In the genomic region with DNA sequence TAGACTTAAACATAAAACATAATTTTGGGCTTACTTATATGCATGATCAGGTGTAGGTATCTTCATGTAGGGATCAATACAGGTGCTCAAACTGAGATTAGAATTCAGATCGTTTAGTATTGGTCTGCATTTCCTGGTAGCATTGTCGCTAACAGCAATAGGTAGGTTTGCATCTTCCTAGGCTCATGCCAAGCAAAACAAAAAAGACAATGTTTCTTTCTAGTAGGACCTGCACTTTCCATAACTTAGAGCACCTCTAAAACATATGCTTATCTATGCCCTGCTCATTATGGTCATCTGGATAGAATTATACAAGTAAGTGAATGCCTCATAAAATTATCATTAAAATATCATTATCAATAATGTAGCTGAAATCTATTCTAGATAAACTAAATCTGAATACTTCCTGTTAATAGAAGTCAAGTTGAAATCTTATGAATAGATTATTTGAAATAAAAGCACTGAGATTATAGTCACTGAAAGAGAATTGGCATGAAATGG, we compare ENCODE assay signal across 23 cellular contexts. TPM values are rescaled to one million over a fixed set of nuclear protein-coding genes. Genes with fewer than 3 reads are reported as not detected.
DNase-seq lines count a peak whose midpoint lies in the region; ATAC-seq, FAIRE-seq and TF ChIP-seq lines count a peak whose summit lies in the region.
"Had no signal": no experiment of that assay in that cellular context is flagged by ENCODE, and none has a peak within 500 bp of the region (broad histone marks: within the 10 kb centered on the region; RNA-seq: fewer than 3 reads in every experiment).

No MANE protein-coding gene starts in this region.

- no peaks in the 10 kb centered on the region for H3K9me3 Mint-ChIP-seq in Caco-2 (ENCODE audit: unreplicated experiment)
- H3K9me3 Mint-ChIP-seq: CD14-positive monocyte; CD4-positive, alpha-beta memory T cell; CD4-positive, CD25-positive, alpha-beta regulatory T cell; CD8-positive, alpha-beta memory T cell had no signal

- no peak for TF ChIP-seq EP300 in A549 (IDR thresholded peaks at IDR 0.05)

- H3K27ac Mint-ChIP-seq in Caco-2 (ENCODE audit: unreplicated experiment), result no peak overlapping the region
- H3K27ac Mint-ChIP-seq: CD14-positive monocyte; CD8-positive, alpha-beta memory T cell had no signal

- H3K27me3 ChIP-seq in BLaER1 treated with 17β-estradiol and CSF1 and Interleukin-3, amounts not matched to agents 10 nM and 100 nM, result no peaks in the 10 kb centered on the region
- H3K27me3 ChIP-seq in Caco-2 (replicated peaks; ENCODE audit: control insufficient read depth, insufficient read depth, low read length), result no peaks in the 10 kb centered on the region
- H3K27me3 ChIP-seq: BE2C had no signal

- POLR2A ChIA-PET in A549 (lab: Yijun Ruan, JAX) (no interaction called here), Caco-2 (lab: Charles Lee) (no interaction called here)

- intact Hi-C loops in Caco-2 (cut with micrococcal nuclease; ENCODE audit: unreplicated experiment), result no loop called here

- no peaks in the 10 kb centered on the region for H3K27me3 Mint-ChIP-seq in Caco-2 (ENCODE audit: insufficient read depth, unreplicated experiment)
- H3K27me3 Mint-ChIP-seq: CD4-positive, CD25-positive, alpha-beta regulatory T cell; CD8-positive, alpha-beta memory T cell had no signal

- no peak for ATAC-seq in A549
- ATAC-seq in SK-N-SH treated with all-trans-retinoic acid at 6 μM for 48 hours, result no peak
- no peak for ATAC-seq in HG03196 (IDR thresholded peaks at IDR 0.05; ENCODE audit: unreplicated experiment)

- H3K27ac ChIP-seq in A549, result no peak overlapping the region
- H3K27ac ChIP-seq in BLaER1 treated with 17β-estradiol and CSF1 and Interleukin-3, amounts not matched to agents 10 nM and 100 nM, result peak overlapping the region in 3 of 11 experiments; percentile 12 to 49 (median 27); a peak in 2 of 22 replicates
- H3K27ac ChIP-seq: 22Rv1 had no signal

- TF ChIP-seq CTCF in A549 (IDR thresholded peaks at IDR 0.05) (no peak), Caco-2 (IDR thresholded peaks at IDR 0.05; ENCODE audit: insufficient read depth in 1 of 2, low read depth in 1 of 2, low read length in 1 of 2, severe bottlenecking in 1 of 2, unreplicated experiment in 1 of 2) (no peak)

- no peak for TF ChIP-seq RAD21 in A549 (conservative IDR thresholded peaks at IDR 0.05 in 1 of 2, IDR thresholded peaks at IDR 0.05 in 1 of 2)

- no peak for DNase-seq in A549 (ENCODE audit: low read depth in 1 of 2, low spot score in 1 of 2)
- DNase-seq in Caco-2, result no peak
- no peak for DNase-seq in HUDEP-2 (lab: John Stamatoyannopoulos, UW; ENCODE audit: unreplicated experiment in 76 of 76)
- DNase-seq: ACHN; BE2C; C1 segment of cervical spinal cord; Calu3; CD4-positive, alpha-beta memory T cell; CD4-positive, CD25-positive, alpha-beta regulatory T cell; CD8-positive, alpha-beta memory T cell; COR-L47; DMS79 treated with DMSO at 0.1 percent for 48 hours; GF-D8 had no signal

- H3K9ac ChIP-seq in BLaER1 treated with 17β-estradiol and CSF1 and Interleukin-3, amounts not matched to agents 10 nM and 100 nM, result no peak overlapping the region; a peak in 1 of 22 replicates

- H3K4me3 Mint-ChIP-seq in Caco-2 (ENCODE audit: unreplicated experiment), result no peak overlapping the region
- H3K4me3 Mint-ChIP-seq: CD14-positive monocyte; CD4-positive, alpha-beta memory T cell; CD4-positive, CD25-positive, alpha-beta regulatory T cell; CD8-positive, alpha-beta memory T cell had no signal

- H3K4me1 Mint-ChIP-seq in Caco-2 (ENCODE audit: low read depth, unreplicated experiment), result no peaks in the 10 kb centered on the region
- H3K4me1 Mint-ChIP-seq: CD14-positive monocyte; CD4-positive, alpha-beta memory T cell; CD4-positive, CD25-positive, alpha-beta regulatory T cell had no signal

- no peaks in the 10 kb centered on the region for H3K9me3 ChIP-seq in A549
- H3K9me3 ChIP-seq in BLaER1 treated with 17β-estradiol and CSF1 and Interleukin-3, amounts not matched to agents 10 nM and 100 nM (replicated peaks in 1 of 11), result peaks cover 0 to 20% (median 7%) of the 10 kb centered on the region in 11 experiments; a peak in 8 of 22 replicates
- no peaks in the 10 kb centered on the region for H3K9me3 ChIP-seq in Caco-2
- H3K9me3 ChIP-seq: BE2C had no signal

- no peak overlapping the region for H3K4me2 ChIP-seq in A549
- H3K4me2 ChIP-seq in BLaER1 treated with 17β-estradiol and CSF1 and Interleukin-3, amounts not matched to agents 10 nM and 100 nM, result peak overlapping the region in 8 of 11 experiments; percentile 24 to 64 (median 37); a peak in 13 of 22 replicates

- H3K36me3 Mint-ChIP-seq in Caco-2 (ENCODE audit: insufficient read depth, unreplicated experiment), result no peaks in the 10 kb centered on the region

- CTCF ChIA-PET in A549 (lab: Yijun Ruan, JAX), result interaction anchor here (1.4 kb wide), 1 partner anchor 251 kb away, joined by 3 read pairs; no protein-coding TSS in a partner anchor
- CTCF ChIA-PET in Caco-2 (lab: Charles Lee), result no interaction called here

- TF ChIP-seq POLR2A in A549 (IDR thresholded peaks at IDR 0.05; ENCODE audit: low read length), result no peak

- WGBS in A549 (ENCODE audit: missing lambda C conversion rate), result 84% methylated on average over 2 of the region's 2 CpGs

- peaks cover 43 to 65% (median 57%) of the 10 kb centered on the region in 11 experiments for H3K36me3 ChIP-seq in BLaER1 treated with 17β-estradiol and CSF1 and Interleukin-3, amounts not matched to agents 10 nM and 100 nM
- H3K36me3 ChIP-seq in Caco-2 (ENCODE audit: control insufficient read depth, insufficient read depth, low read length), result no peaks in the 10 kb centered on the region

- BruUV-seq in Caco-2 (replicated peaks; lab: Mats Ljungman, UMichigan), result no TSS peak

- no peaks in the 10 kb centered on the region for H4K20me1 ChIP-seq in BLaER1 treated with 17β-estradiol and CSF1 and Interleukin-3, amounts not matched to agents 10 nM and 100 nM

- H3K4me3 ChIP-seq in A549, result no peak overlapping the region
- no peak overlapping the region for H3K4me3 ChIP-seq in BLaER1 treated with 17β-estradiol and CSF1 and Interleukin-3, amounts not matched to agents 10 nM and 100 nM
- no peak overlapping the region for H3K4me3 ChIP-seq in Caco-2 (ENCODE audit: low read depth, low read length)

- peak; percentile 73 for FAIRE-seq in A549 (lab: Jason Lieb, UNC)
- FAIRE-seq: D721Med, G401.6, GM12891, GM19239 had no signal

- no peaks in the 10 kb centered on the region for H3K4me1 ChIP-seq in A549
- H3K4me1 ChIP-seq in BLaER1 treated with 17β-estradiol and CSF1 and Interleukin-3, amounts not matched to agents 10 nM and 100 nM, result peaks cover 33 to 87% (median 72%) of the 10 kb centered on the region in 10 experiments
- no peaks in the 10 kb centered on the region for H3K4me1 ChIP-seq in Caco-2
- H3K4me1 ChIP-seq: BE2C had no signal

TF ChIP-seq in A549, 52 proteins besides CTCF, POLR2A, EP300 and RAD21 (continues in another document):
- no peak for TF ChIP-seq ZSCAN20 (CRISPR knock-in tag; IDR thresholded peaks at IDR 0.05)
- no peak for TF ChIP-seq NR3C1 (IDR thresholded peaks at IDR 0.05)
- no peak for TF ChIP-seq SREBF2 (IDR thresholded peaks at IDR 0.05)
- TF ChIP-seq ZC3H11A (IDR thresholded peaks at IDR 0.05), result no peak
- no peak for TF ChIP-seq HES2 (IDR thresholded peaks at IDR 0.05)
- TF ChIP-seq NFE2L2 (conservative IDR thresholded peaks at IDR 0.05; ENCODE audit: low read length), result no peak
- no peak for TF ChIP-seq KDM5A (IDR thresholded peaks at IDR 0.05)
- TF ChIP-seq MAFK (IDR thresholded peaks at IDR 0.05; ENCODE audit: partially characterized antibody), result no peak
- no peak for TF ChIP-seq JUN (IDR thresholded peaks at IDR 0.05)
- TF ChIP-seq HDAC2 (IDR thresholded peaks at IDR 0.05), result no peak
- TF ChIP-seq HOXA7 (CRISPR knock-in tag; IDR thresholded peaks at IDR 0.05), result no peak
- TF ChIP-seq SMC3 (IDR thresholded peaks at IDR 0.05), result no peak
- TF ChIP-seq NPAS2 (CRISPR knock-in tag; IDR thresholded peaks at IDR 0.05; ENCODE audit: borderline replicate concordance), result no peak

TF ChIP-seq in SK-N-SH treated with all-trans-retinoic acid at 6 μM for 48 hours, 23 proteins besides CTCF, POLR2A, EP300 and RAD21:
- TF ChIP-seq TCF4 (CRISPR knock-in tag; IDR thresholded peaks at IDR 0.05; ENCODE audit: borderline replicate concordance) (peak; percentile 93), ZNF565 (CRISPR knock-in tag; conservative IDR thresholded peaks at IDR 0.05; ENCODE audit: low read depth) (no peak)

RNA-seq across cellular contexts. Expression of gene PCTP, which starts 26.7 kb away (rescaled TPM):
- polyA plus RNA-seq in A549 (2011; rRNA removed), result 28.0 and 31.5 TPM in 2 replicates
- 18.1 and 18.3 TPM in 2 replicates for polyA plus RNA-seq in A549 (2012; cell fraction: cytosol; rRNA removed)
- 6.1 and 11.4 TPM in 2 replicates for polyA plus RNA-seq in A549 (2012; cell fraction: nucleus; rRNA removed)
- 16.6 to 17.5 TPM (median 17.1 TPM) in 3 replicates for polyA plus RNA-seq in A549 (2017; fragmentation: RNase III; extraction: RNeasy Plus Mini Kit Qiagen cat#74134 plus additional on column Dnase treatment)
- 15.6 and 20.7 TPM in 2 replicates for polyA minus RNA-seq in A549 (2011; rRNA and poly(A)+ RNA removed)
- 15.7 and 16.7 TPM in 2 replicates for total RNA-seq in Caco-2 (2022)

RNA-seq across cellular contexts. Expression of gene TMEM100, which starts 54.9 kb away (rescaled TPM):
- polyA plus RNA-seq in A549 (2011; rRNA removed) (0.07 TPM in 1 of 2 replicates, not detected in the other), A549 (2017; fragmentation: RNase III; extraction: RNeasy Plus Mini Kit Qiagen cat#74134 plus additional on column Dnase treatment) (not detected in 3 replicates)
- not detected in 2 replicates for polyA plus RNA-seq in A549 (2012; cell fraction: cytosol; rRNA removed)
- not detected in 2 replicates for polyA plus RNA-seq in A549 (2012; cell fraction: nucleus; rRNA removed)
- polyA minus RNA-seq in A549 (2011; rRNA and poly(A)+ RNA removed), result not detected in 2 replicates
- total RNA-seq in Caco-2 (2022), result not detected in 2 replicates
- total RNA-seq: A172; Calu3; CD4-positive, alpha-beta memory T cell; CD4-positive, CD25-positive, alpha-beta regulatory T cell; CD8-positive, alpha-beta memory T cell had no signal
- polyA plus RNA-seq: CD14-positive monocyte; CD4-positive, alpha-beta memory T cell; CD4-positive, CD25-positive, alpha-beta regulatory T cell; CD8-positive, alpha-beta memory T cell had no signal
